Comparison of ENCODE assay signal across 22 cellular contexts in genomic region chr4:18214656-18215055, GRCh38.
DNase-seq lines count a peak whose midpoint lies in the region; ATAC-seq and TF ChIP-seq lines count a peak whose summit lies in the region.
"Had no signal": no experiment of that assay in that cellular context is flagged by ENCODE, and none has a peak within 500 bp of the region (broad histone marks: within the 10 kb centered on the region; RNA-seq: fewer than 3 reads in every experiment).

No MANE protein-coding gene starts in this region.

- peaks cover 9 to 26% of the 10 kb centered on the region in 2 donors for H3K27me3 Mint-ChIP-seq in effector memory CD8-positive, alpha-beta T cell
- H3K27me3 Mint-ChIP-seq: activated naive CD4-positive, alpha-beta T cell treated with anti-CD3 and anti-CD28 coated beads, Interleukin-2, amount 10 ng/mL, durations not matched to agents 7 days and 5 days; natural killer cell treated with Interleukin-12 subunit alpha and Interleukin-12 subunit beta and Interleukin-15 and Interleukin-18, amount 100 ng/mL, for 72 hours had no signal

- POLR2A ChIA-PET in GM10248 (lab: Yijun Ruan, JAX), result no interaction called here

- H3K4me3 Mint-ChIP-seq in effector memory CD8-positive, alpha-beta T cell, result no peak overlapping the region
- H3K4me3 Mint-ChIP-seq: activated naive CD4-positive, alpha-beta T cell treated with anti-CD3 and anti-CD28 coated beads, Interleukin-2, amount 10 ng/mL, durations not matched to agents 7 days and 5 days; activated T-cell treated with anti-CD3 and anti-CD28 coated beads, Interleukin-2, amount 50 U/mL, for 72 hours; CD4-positive, alpha-beta memory T cell; mesothelial cell of epicardium; natural killer cell treated with Interleukin-12 subunit alpha and Interleukin-12 subunit beta and Interleukin-15 and Interleukin-18, amount 100 ng/mL, for 72 hours; T-helper 1 cell treated with Interleukin-12 subunit alpha and Interleukin-12 subunit beta and Interleukin-4 antibody, amounts not matched to agents 30 μg/mL and 1 μg/mL, for 36 hours had no signal

- no peak overlapping the region for H3K27ac Mint-ChIP-seq in effector memory CD8-positive, alpha-beta T cell
- H3K27ac Mint-ChIP-seq: activated naive CD4-positive, alpha-beta T cell treated with anti-CD3 and anti-CD28 coated beads, Interleukin-2, amount 10 ng/mL, durations not matched to agents 7 days and 5 days; activated T-cell treated with anti-CD3 and anti-CD28 coated beads, Interleukin-2, amount 50 U/mL, for 72 hours; CD4-positive, alpha-beta memory T cell; mesothelial cell of epicardium; natural killer cell treated with Interleukin-12 subunit alpha and Interleukin-12 subunit beta and Interleukin-15 and Interleukin-18, amount 100 ng/mL, for 72 hours; T-helper 1 cell treated with Interleukin-12 subunit alpha and Interleukin-12 subunit beta and Interleukin-4 antibody, amounts not matched to agents 30 μg/mL and 1 μg/mL, for 36 hours had no signal

- ATAC-seq in GM21515 (IDR thresholded peaks at IDR 0.05; ENCODE audit: unreplicated experiment), result peak; percentile 41
- no peak for ATAC-seq in stimulated activated naive CD8-positive, alpha-beta T cell treated with anti-CD3 and anti-CD28 coated beads, Interleukin-15, Interleukin-2, amounts not matched to agents 100 U/mL and 50 U/mL, for 24 hours
- no peak for ATAC-seq in effector memory CD8-positive, alpha-beta T cell (replicated peaks)
- ATAC-seq: activated T-cell treated with anti-CD3 and anti-CD28 coated beads, Interleukin-2, amount 50 U/mL, for 72 hours; natural killer cell treated with Interleukin-12 subunit alpha and Interleukin-12 subunit beta and Interleukin-15 and Interleukin-18, amount 100 ng/mL, for 72 hours had no signal

- no peaks in the 10 kb centered on the region for H3K9me3 Mint-ChIP-seq in effector memory CD8-positive, alpha-beta T cell
- H3K9me3 Mint-ChIP-seq: activated naive CD4-positive, alpha-beta T cell treated with anti-CD3 and anti-CD28 coated beads, Interleukin-2, amount 10 ng/mL, durations not matched to agents 7 days and 5 days; T-helper 1 cell treated with Interleukin-12 subunit alpha and Interleukin-12 subunit beta and Interleukin-4 antibody, amounts not matched to agents 30 μg/mL and 1 μg/mL, for 36 hours had no signal

- H3K36me3 Mint-ChIP-seq in effector memory CD8-positive, alpha-beta T cell (ENCODE audit: insufficient read depth), result peaks cover 5% of the 10 kb centered on the region
- H3K36me3 Mint-ChIP-seq: activated naive CD4-positive, alpha-beta T cell treated with anti-CD3 and anti-CD28 coated beads, Interleukin-2, amount 10 ng/mL, durations not matched to agents 7 days and 5 days; CD4-positive, alpha-beta memory T cell; mesothelial cell of epicardium; natural killer cell treated with Interleukin-12 subunit alpha and Interleukin-12 subunit beta and Interleukin-15 and Interleukin-18, amount 100 ng/mL, for 72 hours had no signal

- DNase-seq in DMS 273 (lab: John Stamatoyannopoulos, UW; ENCODE audit: unreplicated experiment) (peak; percentile 13), DMS 273 treated with DMSO at 0.1 percent for 48 hours (lab: John Stamatoyannopoulos, UW) (no peak), NCI-H69 (lab: John Stamatoyannopoulos, UW) (peak; percentile 7), iPS-NIHi7 (ENCODE audit: extremely low spot score) (peak; percentile 40), GM10248 (ENCODE audit: extremely low spot score) (no peak)
- no peak for DNase-seq in stimulated activated naive CD8-positive, alpha-beta T cell treated with anti-CD3 and anti-CD28 coated beads, Interleukin-15, Interleukin-2, amounts not matched to agents 100 U/mL and 50 U/mL, for 24 hours
- no peak for DNase-seq in effector memory CD8-positive, alpha-beta T cell
- DNase-seq: activated CD4-positive, alpha-beta T cell treated with anti-CD3 and anti-CD28 coated beads for 48 hours; activated naive CD4-positive, alpha-beta T cell treated with anti-CD3 and anti-CD28 coated beads, Interleukin-2, amount 10 ng/mL, durations not matched to agents 7 days and 5 days; activated T-cell treated with anti-CD3 and anti-CD28 coated beads, Interleukin-2, amount 50 U/mL, for 72 hours; anterior cingulate cortex; CD4-positive, alpha-beta memory T cell; NCI-H226; ovary; Peyer's patch; spleen; stimulated activated CD4-positive, alpha-beta T cell treated with anti-CD3 and anti-CD28 coated beads, Interleukin-4, amount 100 ng/mL, for 1 hour; stimulated activated naive CD4-positive, alpha-beta T cell had no signal

- no peak for TF ChIP-seq CTCF in GM10248 (IDR thresholded peaks at IDR 0.05; ENCODE audit: control extremely low read depth, extremely low read depth, low read depth, missing control alignments)

- CTCF ChIA-PET in GM10248 (lab: Yijun Ruan, JAX), result no interaction called here

- H3K4me1 Mint-ChIP-seq in effector memory CD8-positive, alpha-beta T cell (ENCODE audit: low read depth in 2 of 2), result no peaks in the 10 kb centered on the region
- H3K4me1 Mint-ChIP-seq: activated naive CD4-positive, alpha-beta T cell treated with anti-CD3 and anti-CD28 coated beads, Interleukin-2, amount 10 ng/mL, durations not matched to agents 7 days and 5 days; CD4-positive, alpha-beta memory T cell; mesothelial cell of epicardium had no signal

Comparison
In these comparisons a context has a peak if more than half of its experiments do, and no peak if none do; other contexts are left out.
1. DNase-seq: peak in DMS 273 (single experiment), NCI-H69 (single experiment) and iPS-NIHi7 (single experiment); none in DMS 273 treated with DMSO at 0.1 percent for 48 hours (single experiment), stimulated activated naive CD8-positive, alpha-beta T cell treated with anti-CD3 and anti-CD28 coated beads, Interleukin-15, Interleukin-2, amounts not matched to agents 100 U/mL and 50 U/mL, for 24 hours (single experiment), GM10248 (single experiment) and effector memory CD8-positive, alpha-beta T cell (0 of 3).